1 cellular context compared by ENCODE assay signal in genomic region chr16:46918905-46919792, GRCh38.
TF ChIP-seq lines count a peak whose summit lies in the region.

No MANE protein-coding gene starts in this region.

TF ChIP-seq in HepG2, 621 proteins besides CTCF, POLR2A, EP300 and RAD21 (continued from another document and continues in another):
- TF ChIP-seq KAT2B (IDR thresholded peaks at IDR 0.05; ENCODE audit: borderline replicate concordance, low read depth, low read length): no peak
- TF ChIP-seq NCOA1 (CRISPR knock-in tag; IDR thresholded peaks at IDR 0.05): no peak
- peak in 1 of 2 experiments; percentile 54; a peak in 1 of 4 replicates for TF ChIP-seq HMGXB4 (CRISPR knock-in tag; IDR thresholded peaks at IDR 0.05; ENCODE audit: borderline replicate concordance in 1 of 2, low read depth in 1 of 2)
- TF ChIP-seq SP1 (IDR thresholded peaks at IDR 0.05): no peak
- TF ChIP-seq SP1 (CRISPR knock-in tag; IDR thresholded peaks at IDR 0.05): no peak; the same call in 1 of the 2 replicates
- TF ChIP-seq CHCHD3 (CRISPR knock-in tag; IDR thresholded peaks at IDR 0.05): no peak
- no peak; the same call in 1 of the 2 replicates for TF ChIP-seq REXO4 (CRISPR knock-in tag; IDR thresholded peaks at IDR 0.05; ENCODE audit: borderline replicate concordance)
- TF ChIP-seq SIN3A (IDR thresholded peaks at IDR 0.05; ENCODE audit: borderline replicate concordance, low read depth, low read length): peak; percentile 51; the same call in 1 of the 2 replicates
- no peak for TF ChIP-seq MLXIP (CRISPR knock-in tag; IDR thresholded peaks at IDR 0.05; ENCODE audit: borderline replicate concordance)
- no peak for TF ChIP-seq E2F5 (CRISPR knock-in tag; conservative IDR thresholded peaks at IDR 0.05)
- peak; percentile 32 for TF ChIP-seq KLF13 (CRISPR knock-in tag; IDR thresholded peaks at IDR 0.05)
- peak; percentile 82; the same call in 1 of the 2 replicates for TF ChIP-seq NFKBIZ (CRISPR knock-in tag; IDR thresholded peaks at IDR 0.05)
- 0 out of 2 replicates have a peak, but pooled peaks have one; percentile 46 for TF ChIP-seq ZBTB39 (CRISPR knock-in tag; IDR thresholded peaks at IDR 0.05)
- TF ChIP-seq ZNF407 (CRISPR knock-in tag; IDR thresholded peaks at IDR 0.05; ENCODE audit: not compliant biosample characterization): no peak
- no peak for TF ChIP-seq PAX8 (CRISPR knock-in tag; IDR thresholded peaks at IDR 0.05; ENCODE audit: borderline replicate concordance)
- no peak for TF ChIP-seq ZBTB10 (CRISPR knock-in tag; IDR thresholded peaks at IDR 0.05; ENCODE audit: borderline replicate concordance)
- no peak for TF ChIP-seq SRSF9 (IDR thresholded peaks at IDR 0.05; ENCODE audit: borderline replicate concordance, insufficient read depth, low read depth, low read length, poor library complexity, severe bottlenecking)
- TF ChIP-seq FOXK2 (IDR thresholded peaks at IDR 0.05): peak; percentile 27; the same call in 1 of the 2 replicates
- no peak for TF ChIP-seq PCBP2 (optimal IDR thresholded peaks at IDR 0.05; ENCODE audit: low read depth, low read length, poor library complexity, severe bottlenecking)
- TF ChIP-seq HOXA7 (CRISPR knock-in tag; IDR thresholded peaks at IDR 0.05): no peak
- no peak for TF ChIP-seq SNAPC4 (CRISPR knock-in tag; IDR thresholded peaks at IDR 0.05)
- TF ChIP-seq ZSCAN12 (CRISPR knock-in tag; IDR thresholded peaks at IDR 0.05): no peak
- TF ChIP-seq SIX1 (CRISPR knock-in tag; IDR thresholded peaks at IDR 0.05; ENCODE audit: borderline replicate concordance): peak; percentile 61; the same call in 1 of the 2 replicates
